In the genomic region with DNA sequence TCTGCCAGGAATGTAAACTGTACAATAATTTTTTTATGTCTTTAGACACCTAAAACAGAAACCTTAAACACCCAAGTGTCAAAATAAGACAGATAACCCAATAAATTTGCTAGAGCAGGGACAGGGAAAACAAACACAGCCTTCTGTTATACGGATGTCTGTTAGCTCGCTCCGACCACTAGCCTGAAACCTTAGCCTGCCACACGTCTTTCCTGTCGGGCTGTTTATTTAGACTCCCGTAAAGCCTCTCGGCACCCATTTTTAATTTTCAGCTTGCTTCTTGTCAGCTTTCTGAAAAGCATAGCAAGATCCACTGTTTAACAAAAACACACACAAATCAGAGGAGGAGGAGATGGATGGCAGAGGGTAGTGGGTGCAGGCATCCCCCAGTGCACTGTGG, we compare ENCODE assay signal across 12 cellular contexts.
DNase-seq lines count a peak whose midpoint lies in the region; ATAC-seq and TF ChIP-seq lines count a peak whose summit lies in the region.
"Had no signal": no experiment of that assay in that cellular context is flagged by ENCODE, and none has a peak within 500 bp of the region (broad histone marks: within the 10 kb centered on the region; RNA-seq: fewer than 3 reads in every experiment).

No MANE protein-coding gene starts in this region.

- CTCF ChIA-PET in HEK293 (lab: Yijun Ruan, JAX): no interaction called here
- CTCF ChIA-PET in SK-N-SH (lab: Yijun Ruan, JAX): interaction anchor here (1.2 kb wide), 1 partner anchor 9 kb away, joined by 3 read pairs; no protein-coding TSS in a partner anchor

- 52% methylated on average over 7 of the region's 7 CpGs for WGBS in SK-N-SH (ENCODE audit: low lambda C conversion rate)

- H2AFZ ChIP-seq in osteoblast (ENCODE audit: low read length): peak overlapping the region; percentile 60
- H2AFZ ChIP-seq in SK-N-SH (ENCODE audit: low read depth): no peak overlapping the region

- no peaks in the 10 kb centered on the region for H3K9me2 ChIP-seq in SK-N-SH

- ATAC-seq in GM21528 (IDR thresholded peaks at IDR 0.05; ENCODE audit: low FRiP score, unreplicated experiment) (no peak), GM19035 (IDR thresholded peaks at IDR 0.05; ENCODE audit: unreplicated experiment) (no peak)

- TF ChIP-seq RAD21 in SK-N-SH (IDR thresholded peaks at IDR 0.05; ENCODE audit: low read length): no peak

- H3K36me3 ChIP-seq in HEK293 (ENCODE audit: control insufficient read depth in 2 of 2, insufficient read depth in 1 of 2, low read length in 2 of 2) (no peaks in the 10 kb centered on the region), endocrine pancreas (ENCODE audit: control insufficient read depth, insufficient read depth, low read length) (no peaks in the 10 kb centered on the region), osteoblast (ENCODE audit: insufficient read depth, low read length) (no peaks in the 10 kb centered on the region), SK-N-SH (replicated peaks in 1 of 2; ENCODE audit: control insufficient read depth in 1 of 2, insufficient read depth in 2 of 2, low read length in 1 of 2) (no peaks in the 10 kb centered on the region)
- H3K36me3 ChIP-seq: SJCRH30 had no signal

- H4K20me1 ChIP-seq in osteoblast (ENCODE audit: insufficient read depth, low read length): no peaks in the 10 kb centered on the region
- no peaks in the 10 kb centered on the region for H4K20me1 ChIP-seq in SK-N-SH (ENCODE audit: insufficient read depth)

- H3K9ac ChIP-seq in endocrine pancreas (ENCODE audit: control insufficient read depth, insufficient read depth, low read length) (no peak overlapping the region), SK-N-SH (no peak overlapping the region)

- no peak for TF ChIP-seq EP300 in SK-N-SH (IDR thresholded peaks at IDR 0.05; ENCODE audit: borderline replicate concordance in 1 of 2, low read depth in 1 of 2, low read length in 1 of 2)

- no peaks in the 10 kb centered on the region for H3F3A ChIP-seq in SK-N-SH (replicated peaks; ENCODE audit: insufficient read depth)

- peak; percentile 42 for DNase-seq in NCI-H69 (lab: John Stamatoyannopoulos, UW)
- DNase-seq in osteoblast (ENCODE audit: insufficient read length, low spot score, missing footprints): no peak
- no peak for DNase-seq in SK-N-SH
- DNase-seq: CD4-positive, alpha-beta memory T cell; foreskin melanocyte; NCI-H187; substantia nigra had no signal

- POLR2A ChIA-PET in HEK293 (lab: Yijun Ruan, JAX): no interaction called here
- POLR2A ChIA-PET in SK-N-SH (lab: Yijun Ruan, JAX): no interaction called here

- no peak overlapping the region for H3K4me3 ChIP-seq in HEK293 (ENCODE audit: low read depth, low read length)
- peak overlapping the region; percentile 55 for H3K4me3 ChIP-seq in endocrine pancreas (ENCODE audit: control insufficient read depth, insufficient read depth, low read length)
- peak overlapping the region; percentile 19 for H3K4me3 ChIP-seq in osteoblast (ENCODE audit: insufficient read depth, low read length)
- H3K4me3 ChIP-seq in SK-N-SH (ENCODE audit: low read depth in 2 of 2, low read length in 1 of 2): no peak overlapping the region
- H3K4me3 ChIP-seq: SJCRH30 had no signal

- H3K9me3 ChIP-seq in HEK293 (ENCODE audit: control insufficient read depth, insufficient read depth, low read depth, low read length): no peaks in the 10 kb centered on the region
- H3K9me3 ChIP-seq in endocrine pancreas (ENCODE audit: control insufficient read depth, low read length): no peaks in the 10 kb centered on the region
- no peaks in the 10 kb centered on the region for H3K9me3 ChIP-seq in osteoblast (ENCODE audit: low read depth, low read length)
- no peaks in the 10 kb centered on the region for H3K9me3 ChIP-seq in SK-N-SH
- H3K9me3 ChIP-seq: SJCRH30 had no signal

- H3K27ac ChIP-seq in HEK293 (ENCODE audit: extremely low read depth, low read depth, low read length) (no peak overlapping the region; the same call in 1 of the 2 replicates), osteoblast (ENCODE audit: low read depth, low read length) (no peak overlapping the region), SK-N-SH (ENCODE audit: low read depth in 2 of 2, low read length in 1 of 2) (no peak overlapping the region)
- H3K27ac ChIP-seq: SJCRH30 had no signal

- H3K4me1 ChIP-seq in HEK293 (ENCODE audit: control insufficient read depth, insufficient read depth, low read length): no peaks in the 10 kb centered on the region
- peaks cover 10% of the 10 kb centered on the region for H3K4me1 ChIP-seq in endocrine pancreas (ENCODE audit: control insufficient read depth, insufficient read depth, low read length)
- H3K4me1 ChIP-seq in osteoblast (ENCODE audit: insufficient read depth, low read length): peaks cover 3% of the 10 kb centered on the region
- no peaks in the 10 kb centered on the region for H3K4me1 ChIP-seq in SK-N-SH (ENCODE audit: control insufficient read depth in 1 of 2, insufficient read depth in 2 of 2, low read depth in 1 of 2, low read length in 1 of 2)
- H3K4me1 ChIP-seq: SJCRH30 had no signal

- H3K79me2 ChIP-seq in osteoblast (ENCODE audit: insufficient read depth, low read length): no peaks in the 10 kb centered on the region
- H3K79me2 ChIP-seq in SK-N-SH (ENCODE audit: insufficient read depth): no peaks in the 10 kb centered on the region

- TF ChIP-seq CTCF in HEK293 (tag by site-specific recombination; IDR thresholded peaks at IDR 0.05) (no peak), osteoblast (IDR thresholded peaks at IDR 0.05; ENCODE audit: extremely low read depth, low read depth, low read length) (no peak), SK-N-SH (IDR thresholded peaks at IDR 0.05) (no peak)

- H3K27me3 ChIP-seq in endocrine pancreas (ENCODE audit: control insufficient read depth, insufficient read depth, low read length) (no peaks in the 10 kb centered on the region), osteoblast (ENCODE audit: insufficient read depth, low read length) (no peaks in the 10 kb centered on the region), SK-N-SH (ENCODE audit: insufficient read depth) (no peaks in the 10 kb centered on the region)
- H3K27me3 ChIP-seq: SJCRH30 had no signal

- H3K4me2 ChIP-seq in osteoblast (ENCODE audit: insufficient read depth, low read length): peak overlapping the region; percentile 51
- no peak overlapping the region for H3K4me2 ChIP-seq in SK-N-SH

TF ChIP-seq in HEK293, 187 proteins besides CTCF, POLR2A, EP300 and RAD21:
- TF ChIP-seq ZNF335 (tag by site-specific recombination; conservative IDR thresholded peaks at IDR 0.05): peak; percentile 67
- peak; percentile 38; the same call in 1 of the 2 replicates for TF ChIP-seq TRIM28 (IDR thresholded peaks at IDR 0.05; ENCODE audit: borderline replicate concordance, low read length)
- no peak for TF ChIP-seq ZNF324 (tag by site-specific recombination; IDR thresholded peaks at IDR 0.05)
- peak; percentile 83 for TF ChIP-seq GLIS1 (tag by site-specific recombination; IDR thresholded peaks at IDR 0.05)

TF ChIP-seq in SK-N-SH, 30 proteins besides CTCF, POLR2A, EP300 and RAD21 (continues in another document):
- TF ChIP-seq EZH2phosphoT487 (IDR thresholded peaks at IDR 0.05; ENCODE audit: borderline replicate concordance, low read depth): no peak
- no peak for TF ChIP-seq NFIC (IDR thresholded peaks at IDR 0.05; ENCODE audit: borderline replicate concordance)
- TF ChIP-seq POLR2AphosphoS5 (IDR thresholded peaks at IDR 0.05; ENCODE audit: low read depth, low read length): no peak
- no peak for TF ChIP-seq FOSL2 (IDR thresholded peaks at IDR 0.05; ENCODE audit: borderline replicate concordance, low read depth)
- TF ChIP-seq ELF1 (IDR thresholded peaks at IDR 0.05): no peak
- no peak for TF ChIP-seq FOXJ3 (CRISPR knock-in tag; IDR thresholded peaks at IDR 0.05)
- TF ChIP-seq MEF2A (IDR thresholded peaks at IDR 0.05; ENCODE audit: borderline replicate concordance, low read depth): no peak
- TF ChIP-seq TEAD4 (IDR thresholded peaks at IDR 0.05; ENCODE audit: borderline replicate concordance, insufficient read depth): no peak
- no peak for TF ChIP-seq RCOR1 (IDR thresholded peaks at IDR 0.05; ENCODE audit: low read length)
- TF ChIP-seq REST (IDR thresholded peaks at IDR 0.05; ENCODE audit: low read depth, low read length): no peak
- TF ChIP-seq, protein P1, sequence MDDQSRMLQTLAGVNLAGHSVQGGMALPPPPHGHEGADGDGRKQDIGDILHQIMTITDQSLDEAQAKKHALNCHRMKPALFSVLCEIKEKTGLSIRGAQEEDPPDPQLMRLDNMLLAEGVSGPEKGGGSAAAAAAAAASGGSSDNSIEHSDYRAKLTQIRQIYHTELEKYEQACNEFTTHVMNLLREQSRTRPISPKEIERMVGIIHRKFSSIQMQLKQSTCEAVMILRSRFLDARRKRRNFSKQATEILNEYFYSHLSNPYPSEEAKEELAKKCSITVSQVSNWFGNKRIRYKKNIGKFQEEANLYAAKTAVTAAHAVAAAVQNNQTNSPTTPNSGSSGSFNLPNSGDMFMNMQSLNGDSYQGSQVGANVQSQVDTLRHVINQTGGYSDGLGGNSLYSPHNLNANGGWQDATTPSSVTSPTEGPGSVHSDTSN (IDR thresholded peaks at IDR 0.05): no peak

Comparison
In these comparisons a context has a peak if more than half of its experiments do, and no peak if none do; other contexts are left out.
1. H3K4me3 ChIP-seq: peak in endocrine pancreas (single experiment) and osteoblast (single experiment); none in HEK293 (single experiment) and SK-N-SH (0 of 2).